In genomic region chr9:105413486-105414068, GRCh38 we compare ENCODE assay signal across 8 cellular contexts. TPM values are rescaled to one million over a fixed set of nuclear protein-coding genes. Genes with fewer than 3 reads are reported as not detected.
DNase-seq lines count a peak whose midpoint lies in the region; ATAC-seq lines count a peak whose summit lies in the region.

No MANE protein-coding gene starts in this region.

- H3K27ac ChIP-seq in right cardiac atrium (ENCODE audit: low read length) (no peak overlapping the region), aorta (ENCODE audit: low read depth in 1 of 2, low read length in 2 of 2) (no peak overlapping the region)

- DNase-seq in left cardiac atrium: no peak
- no peak for DNase-seq in right cardiac atrium
- peak; percentile 2 for DNase-seq in SHP77 treated with DMSO at 0.1 percent for 48 hours (lab: John Stamatoyannopoulos, UW)
- peak; percentile 38 for DNase-seq in glomerular visceral epithelial cell (ENCODE audit: extremely low spot score)
- DNase-seq in aorta: no peak
- DNase-seq in DMS79 (lab: John Stamatoyannopoulos, UW): no peak
- no peak for DNase-seq in GDM1 (lab: John Stamatoyannopoulos, UW)

- no peaks in the 10 kb centered on the region for H3K27me3 ChIP-seq in right cardiac atrium (ENCODE audit: control insufficient read depth, insufficient read depth)
- H3K27me3 ChIP-seq in aorta (ENCODE audit: control insufficient read depth in 1 of 2, insufficient read depth in 2 of 2, low read length in 1 of 2): no peaks in the 10 kb centered on the region

- H3K36me3 ChIP-seq in aorta (ENCODE audit: control insufficient read depth in 1 of 2, insufficient read depth in 2 of 2, low read length in 1 of 2): no peaks in the 10 kb centered on the region

- intact Hi-C loops in left cardiac atrium (cut with DNase I): loop anchor here (10.0 kb wide), 4 partner anchors 349 to 629 kb away; partner anchors contain the start of gene ABCA1 (in 1 of the 2)
- intact Hi-C loops in right cardiac atrium (cut with DNase I): loop anchor here in 3 of 4 donors (5.0 to 10.0 kb wide), 3 partner anchors 259 to 549 kb away; no protein-coding TSS in a partner anchor
- intact Hi-C loops in aorta (cut with DNase I): loop anchor here (2.0 to 10.0 kb wide), 5 partner anchors 249 to 629 kb away; partner anchors contain the start of gene ABCA1 (in 1 of the 2)

- 44% methylated on average over 3 of the region's 3 CpGs for WGBS in right cardiac atrium
- 14 to 15% methylated on average over 3 of the region's 3 CpGs for WGBS in aorta, 2 donors

- no peaks in the 10 kb centered on the region for H3K9me3 ChIP-seq in right cardiac atrium (ENCODE audit: control insufficient read depth, low read length)
- H3K9me3 ChIP-seq in aorta (ENCODE audit: control insufficient read depth, low read length): no peaks in the 10 kb centered on the region

- H3K4me1 ChIP-seq in right cardiac atrium (ENCODE audit: control insufficient read depth, insufficient read depth, low read length): no peaks in the 10 kb centered on the region
- H3K4me1 ChIP-seq in aorta (ENCODE audit: control insufficient read depth in 1 of 2, insufficient read depth in 2 of 2, low read length in 2 of 2): peaks cover 0 to 2% of the 10 kb centered on the region in 2 donors

- H3K4me3 ChIP-seq in right cardiac atrium (ENCODE audit: low read length): no peak overlapping the region
- H3K4me3 ChIP-seq in aorta (ENCODE audit: low read length in 2 of 2): no peak overlapping the region

- ATAC-seq in left cardiac atrium (peak; percentile 19 to 47), right cardiac atrium (no peak), aorta (ENCODE audit: low FRiP score) (peak; percentile 50), GM18868 (IDR thresholded peaks at IDR 0.05; ENCODE audit: unreplicated experiment) (no peak)

RNA-seq across cellular contexts. Expression of gene FSD1L, which starts 34.3 kb away (rescaled TPM):
- total RNA-seq in left cardiac atrium (1 to 10 TPM; 2.5 to 3.0 TPM), right cardiac atrium (1 to 10 TPM; 2.9 to 5.3 (median 3.8) TPM), aorta (1 to 10 TPM; 4.6 to 6.9 TPM)
- polyA plus RNA-seq in right cardiac atrium (1.0 TPM), aorta (1 to 10 TPM; 1.3 to 1.8 TPM)

Comparison
In these comparisons a context has a peak if more than half of its experiments do, and no peak if none do; other contexts are left out.
1. ATAC-seq: peak in left cardiac atrium (2 of 2) and aorta (single experiment); none in right cardiac atrium (0 of 2) and GM18868 (single experiment).
2. DNase-seq: peak in SHP77 treated with DMSO at 0.1 percent for 48 hours (single experiment) and glomerular visceral epithelial cell (single experiment); none in left cardiac atrium (single experiment), right cardiac atrium (0 of 3), aorta (0 of 2), DMS79 (single experiment) and GDM1 (single experiment).